In the genomic region with DNA sequence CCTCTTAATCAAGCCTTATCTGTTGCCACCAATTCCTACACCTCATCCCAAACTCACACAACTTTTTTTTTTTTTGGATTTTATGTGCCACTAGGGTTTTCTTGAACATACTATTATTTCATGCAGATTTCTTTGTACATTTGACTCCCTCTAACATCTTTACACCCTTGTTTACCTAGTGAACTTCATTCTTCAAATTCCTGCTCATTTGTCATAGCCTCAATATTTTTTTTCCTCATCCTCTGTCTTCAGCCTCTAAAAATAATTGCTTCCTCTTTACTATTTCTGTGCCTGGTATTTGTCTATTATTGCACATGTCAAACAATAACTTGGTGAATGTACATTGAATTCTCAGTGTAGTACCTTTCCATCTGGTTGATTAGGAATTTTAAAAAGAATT, we compare ENCODE assay signal across 14 cellular contexts.
"Had no signal": no experiment of that assay in that cellular context is flagged by ENCODE, and none has a peak within 500 bp of the region (broad histone marks: within the 10 kb centered on the region; RNA-seq: fewer than 3 reads in every experiment).

No MANE protein-coding gene starts in this region.

- H3K27me3 Mint-ChIP-seq: activated naive CD8-positive, alpha-beta T cell treated with anti-CD3 and anti-CD28 coated beads, Interleukin-2, amount 10 ng/mL, durations not matched to agents 7 days and 5 days had no signal

- H3K9me3 ChIP-seq: ascending aorta, colonic mucosa, gastroesophageal sphincter, lower lobe of right lung, transverse colon had no signal

- H3K36me3 ChIP-seq: ascending aorta, colonic mucosa, gastroesophageal sphincter, transverse colon had no signal

- H3K27ac Mint-ChIP-seq: activated naive CD8-positive, alpha-beta T cell treated with anti-CD3 and anti-CD28 coated beads, Interleukin-2, amount 10 ng/mL, durations not matched to agents 7 days and 5 days; activated T-cell treated with anti-CD3 and anti-CD28 coated beads, Interleukin-2, amount 50 U/mL, for 24 hours had no signal

- ATAC-seq: gastroesophageal sphincter, lower lobe of right lung had no signal

- H3K4me1 ChIP-seq: ascending aorta, colonic mucosa, gastroesophageal sphincter, lower lobe of right lung, transverse colon had no signal

- H3K4me3 ChIP-seq: ascending aorta, colonic mucosa, gastroesophageal sphincter, lower lobe of right lung, skin epidermis, transverse colon had no signal

- H3K27me3 ChIP-seq: ascending aorta, colonic mucosa, gastroesophageal sphincter, transverse colon had no signal

- H3K9me3 Mint-ChIP-seq: activated T-cell treated with anti-CD3 and anti-CD28 coated beads, Interleukin-2, amount 50 U/mL, for 24 hours had no signal

- H3K4me3 Mint-ChIP-seq: activated naive CD8-positive, alpha-beta T cell treated with anti-CD3 and anti-CD28 coated beads, Interleukin-2, amount 10 ng/mL, durations not matched to agents 7 days and 5 days; activated T-cell treated with anti-CD3 and anti-CD28 coated beads, Interleukin-2, amount 50 U/mL, for 24 hours had no signal

- DNase-seq: activated CD4-positive, alpha-beta T cell treated with anti-CD3 and anti-CD28 coated beads, Interleukin-2, amount 50 U/mL, for 4 hours; activated CD4-positive, CD25-positive, alpha-beta regulatory T cell treated with anti-CD3 and anti-CD28 coated beads, Interleukin-2, amount 50 U/mL, for 72 hours; activated gamma-delta T cell; activated naive CD8-positive, alpha-beta T cell treated with anti-CD3 and anti-CD28 coated beads, Interleukin-2, amount 10 ng/mL, durations not matched to agents 7 days and 5 days; activated T-cell treated with anti-CD3 and anti-CD28 coated beads, Interleukin-2, amount 50 U/mL, for 24 hours; colonic mucosa; effector CD8-positive, alpha-beta T cell; lower lobe of right lung; midbrain; T-helper 9 cell; transverse colon had no signal

- H3K27ac ChIP-seq: ascending aorta, colonic mucosa, gastroesophageal sphincter, lower lobe of right lung, skin epidermis, transverse colon had no signal
